Comparison of ENCODE assay signal across 16 cellular contexts in genomic region chr1:245860681-245861552, GRCh38.
DNase-seq lines count a peak whose midpoint lies in the region; ATAC-seq and TF ChIP-seq lines count a peak whose summit lies in the region.
"Had no signal": no experiment of that assay in that cellular context is flagged by ENCODE, and none has a peak within 500 bp of the region (broad histone marks: within the 10 kb centered on the region; RNA-seq: fewer than 3 reads in every experiment).

No MANE protein-coding gene starts in this region.

- DNase-seq in Right ventricle myocardium superior (no peak), left ventricle myocardium inferior (no peak), cerebellum (ENCODE audit: low spot score) (peak; percentile 38), midbrain (lab: John Stamatoyannopoulos, UW) (peak; percentile 3), superior temporal gyrus (ENCODE audit: extremely low spot score) (no peak), MV-4-11 (lab: John Stamatoyannopoulos, UW) (no peak)
- DNase-seq in stimulated activated CD8-positive, alpha-beta memory T cell treated with anti-CD3 and anti-CD28 coated beads, Interleukin-4, amount 100 ng/mL, for 48 hours: no peak
- DNase-seq: activated CD4-positive, CD25-positive, alpha-beta regulatory T cell; activated T-cell treated with anti-CD3 and anti-CD28 coated beads for 4 hours; amygdala; DMS79 treated with DMSO at 0.1 percent for 48 hours; NCI-H1930; thyroid gland had no signal

- intact Hi-C loops in Right ventricle myocardium superior (cut with DNase I): no loop called here
- intact Hi-C loops in left ventricle myocardium inferior (cut with micrococcal nuclease): no loop called here

- H3K9me3 ChIP-seq in left ventricle myocardium inferior (replicated peaks): no peaks in the 10 kb centered on the region
- H3K9me3 ChIP-seq: A549, thyroid gland had no signal

- H3K27ac ChIP-seq in left ventricle myocardium inferior (replicated peaks): no peak overlapping the region
- H3K27ac ChIP-seq: A549, thyroid gland had no signal

- peaks cover 15% of the 10 kb centered on the region for H3K4me1 ChIP-seq in left ventricle myocardium inferior
- H3K4me1 ChIP-seq: A549 had no signal

- no peaks in the 10 kb centered on the region for H3K27me3 ChIP-seq in left ventricle myocardium inferior (ENCODE audit: low read depth)
- H3K27me3 ChIP-seq: thyroid gland had no signal

- ATAC-seq in Right ventricle myocardium superior (ENCODE audit: poor library complexity): peak; percentile 36
- ATAC-seq in GM18517 (IDR thresholded peaks at IDR 0.05; ENCODE audit: unreplicated experiment): no peak
- ATAC-seq: A549, HCT116 had no signal

- no peak for TF ChIP-seq CTCF in left ventricle myocardium inferior (IDR thresholded peaks at IDR 0.05; ENCODE audit: borderline replicate concordance)

- no peaks in the 10 kb centered on the region for H3K36me3 ChIP-seq in left ventricle myocardium inferior
- H3K36me3 ChIP-seq: thyroid gland had no signal

- H3K4me3 ChIP-seq in left ventricle myocardium inferior: no peak overlapping the region
- H3K4me3 ChIP-seq: A549, thyroid gland had no signal

Comparison
In these comparisons a context has a peak if more than half of its experiments do, and no peak if none do; other contexts are left out.
1. DNase-seq: peak in cerebellum (single experiment) and midbrain (single experiment); none in Right ventricle myocardium superior (single experiment), left ventricle myocardium inferior (single experiment), stimulated activated CD8-positive, alpha-beta memory T cell treated with anti-CD3 and anti-CD28 coated beads, Interleukin-4, amount 100 ng/mL, for 48 hours (single experiment), superior temporal gyrus (single experiment) and MV-4-11 (single experiment).